8 cellular contexts compared by ENCODE assay signal in genomic region chr2:210476194-210477128, GRCh38. TPM values are rescaled to one million over a fixed set of nuclear protein-coding genes. Genes with fewer than 3 reads are reported as not detected.
DNase-seq lines count a peak whose midpoint lies in the region; ATAC-seq, FAIRE-seq and TF ChIP-seq lines count a peak whose summit lies in the region.

LANCL1 (minus strand) TSS chr2:210476759; CDS start chr2:210476396, 363 bp downstream.

- DNase-seq in C1 segment of cervical spinal cord (lab: John Stamatoyannopoulos, UW): peak; percentile 37 to 95 (median 88)
- peak; percentile 92 for DNase-seq in NCI-H748 treated with DMSO at 0.1 percent for 48 hours (lab: John Stamatoyannopoulos, UW)
- peak; percentile 83 to 89 for DNase-seq in activated CD4-positive, alpha-beta T cell treated with anti-CD3 and anti-CD28 coated beads, Interleukin-2, amount 50 U/mL, for 48 hours
- DNase-seq in dermis microvascular lymphatic vessel endothelial cell (ENCODE audit: low read depth in 2 of 2): peak; percentile 54 to 86
- peak; percentile 91 for DNase-seq in HepG2 (ENCODE audit: low spot score)
- peak; percentile 80 for DNase-seq in stimulated activated CD4-positive, alpha-beta T cell treated with anti-CD3 and anti-CD28 coated beads, Interleukin-4, amount 100 ng/mL, for 1 hour

- H3K4me3 ChIP-seq in HepG2 (replicated peaks in 1 of 3; ENCODE audit: insufficient read depth in 1 of 3, low read depth in 2 of 3, low read length in 3 of 3): peak within 1 kb of the TSS; percentile 67 to 87 (median 82)

- peak within 1 kb of the TSS; percentile 77 for H3K27ac ChIP-seq in HepG2 (ENCODE audit: extremely low read length, insufficient read depth, low read length)

- H3K27me3 ChIP-seq in HepG2 (ENCODE audit: control insufficient read depth in 1 of 2, insufficient read depth in 2 of 2, low read length in 2 of 2): no peaks in the 10 kb centered on the region; a peak in 1 of 5 replicates

- peak within 1 kb of the TSS; percentile 92 for H2AFZ ChIP-seq in HepG2 (ENCODE audit: low read length)

- H4K20me1 ChIP-seq in HepG2 (ENCODE audit: insufficient read depth, low read length): no peaks in the 10 kb centered on the region

- 1% methylated on average over 33 of the region's 49 CpGs for WGBS in HepG2 (ENCODE audit: low lambda C conversion rate)

- in situ Hi-C loops in HepG2 (cut with HindIII; ENCODE audit: extremely low pct_ligation_motif_present, low pct_unique_long_range_greater_than_20kb): no loop called here

- peak in 1 of 2 experiments; percentile 32; a peak in 1 of 4 replicates for TF ChIP-seq EP300 in HepG2 (IDR thresholded peaks at IDR 0.05; ENCODE audit: low read depth in 2 of 2, low read length in 2 of 2)
- no peak for TF ChIP-seq EP300 in HepG2 (CRISPR knock-in tag; IDR thresholded peaks at IDR 0.05; ENCODE audit: borderline replicate concordance)

- intact Hi-C loops in HepG2 (cut with micrococcal nuclease; ENCODE audit: unreplicated experiment): loop anchor here (5.0 kb wide), 1 partner anchor 66 kb away; no protein-coding TSS in a partner anchor

- H3K36me3 ChIP-seq in HepG2 (replicated peaks in 1 of 2; ENCODE audit: control insufficient read depth in 1 of 2, insufficient read depth in 2 of 2, low read length in 2 of 2): peaks cover 2 to 11% of the 10 kb centered on the region in 2 experiments; a peak in 3 of 5 replicates

- CTCF ChIA-PET in HepG2 (lab: Yijun Ruan, JAX; ENCODE audit: low intra/inter-chr PET ratio, low total read pairs): no interaction called here

- peaks cover 18% of the 10 kb centered on the region for H3K4me1 ChIP-seq in HepG2 (ENCODE audit: insufficient read depth, low read length)

- peak; percentile 94 to 98 for TF ChIP-seq POLR2A in HepG2 (IDR thresholded peaks at IDR 0.05; ENCODE audit: insufficient read depth in 1 of 2, low read depth in 2 of 2, low read length in 2 of 2)

- peak; percentile 67 for FAIRE-seq in HepG2 (lab: Jason Lieb, UNC)

- POLR2A ChIA-PET in HepG2 (lab: Yijun Ruan, JAX): interaction anchor here (1.1 kb wide), 1 partner anchor 11 kb away, joined by 3 read pairs; no protein-coding TSS in a partner anchor

- peak within 1 kb of the TSS; percentile 89 for H3K4me2 ChIP-seq in HepG2 (ENCODE audit: low read depth, low read length)

- peak; percentile 51 for TF ChIP-seq CTCF in HepG2 (CRISPR knock-in tag; IDR thresholded peaks at IDR 0.05)

- peaks cover 17% of the 10 kb centered on the region for H3K79me2 ChIP-seq in HepG2 (ENCODE audit: insufficient read depth, low read length)

- BruUV-seq in HepG2 (replicated peaks; lab: Mats Ljungman, UMichigan): TSS peak; percentile 76

- H3K9ac ChIP-seq in HepG2 (ENCODE audit: insufficient read depth, low read depth, low read length): peak within 1 kb of the TSS; percentile 84

- H3K9me3 ChIP-seq in HepG2 (ENCODE audit: low read length): no peaks in the 10 kb centered on the region

- peak; percentile 41; the same call in 1 of the 2 replicates for TF ChIP-seq RAD21 in HepG2 (CRISPR knock-in tag; IDR thresholded peaks at IDR 0.05)

- ATAC-seq in GM19351 (IDR thresholded peaks at IDR 0.05; ENCODE audit: unreplicated experiment) (peak; percentile 99), HG03521 (IDR thresholded peaks at IDR 0.05; ENCODE audit: unreplicated experiment) (peak; percentile 100), HepG2 (peak; percentile 100)

TF ChIP-seq in HepG2, 621 proteins besides CTCF, POLR2A, EP300 and RAD21 (continues in another document):
- TF ChIP-seq MAX (IDR thresholded peaks at IDR 0.05) (peak; percentile 90), MTA3 (CRISPR knock-in tag; IDR thresholded peaks at IDR 0.05) (no peak), ZNF501 (CRISPR knock-in tag; IDR thresholded peaks at IDR 0.05) (peak; percentile 97), ZFP1 (CRISPR knock-in tag; IDR thresholded peaks at IDR 0.05) (0 out of 2 replicates have a peak, but pooled peaks have one; percentile 28), SAP130 (CRISPR knock-in tag; IDR thresholded peaks at IDR 0.05; ENCODE audit: low read depth) (peak; percentile 91), ZNF614 (CRISPR knock-in tag; IDR thresholded peaks at IDR 0.05; ENCODE audit: borderline replicate concordance) (peak; percentile 38; the same call in 1 of the 2 replicates), UBTF (CRISPR knock-in tag; IDR thresholded peaks at IDR 0.05) (peak; percentile 76; the same call in 1 of the 2 replicates), ATAD3A (CRISPR knock-in tag; IDR thresholded peaks at IDR 0.05) (0 out of 2 replicates have a peak, but pooled peaks have one; percentile 67), KMT2B (CRISPR knock-in tag; IDR thresholded peaks at IDR 0.05) (peak; percentile 95), ELF3 (CRISPR knock-in tag; IDR thresholded peaks at IDR 0.05) (peak; percentile 63; the same call in 1 of the 2 replicates), ZKSCAN5 (CRISPR knock-in tag; IDR thresholded peaks at IDR 0.05) (peak; percentile 37; the same call in 1 of the 2 replicates), CSRNP1 (CRISPR knock-in tag; IDR thresholded peaks at IDR 0.05) (peak; percentile 68; the same call in 1 of the 2 replicates), AKAP8 (CRISPR knock-in tag; IDR thresholded peaks at IDR 0.05) (0 out of 2 replicates have a peak, but pooled peaks have one; percentile 45), U2AF1 (optimal IDR thresholded peaks at IDR 0.05; ENCODE audit: low read depth, low read length) (peak; percentile 41), NONO (IDR thresholded peaks at IDR 0.05) (no peak), NONO (CRISPR knock-in tag; conservative IDR thresholded peaks at IDR 0.05) (peak; percentile 84), SP5 (CRISPR knock-in tag; IDR thresholded peaks at IDR 0.05; ENCODE audit: borderline replicate concordance, low read depth) (peak; percentile 54), ZNF430 (CRISPR knock-in tag; IDR thresholded peaks at IDR 0.05) (peak; percentile 88; the same call in 1 of the 2 replicates), ZNF136 (CRISPR knock-in tag; IDR thresholded peaks at IDR 0.05; ENCODE audit: low read depth) (0 out of 2 replicates have a peak, but pooled peaks have one; percentile 86)

RNA-seq across cellular contexts. Expression of gene LANCL1, which starts in this region (rescaled TPM):
- total RNA-seq in dermis microvascular lymphatic vessel endothelial cell (22.1 and 22.5 TPM in 2 replicates), HepG2 (2016; rRNA removed; fragmentation: Illumina TruSeq; extraction: Trizol) (67.7 and 111 TPM in 2 replicates)
- 4.6 and 5.6 TPM in 2 replicates for total RNA-seq in HepG2 (2016; cell fraction: cytosol; rRNA removed; fragmentation: Illumina TruSeq; extraction: Trizol; ENCODE audit: low read depth)
- total RNA-seq in HepG2 (2016; cell fraction: insoluble cytoplasmic fraction; rRNA removed; fragmentation: Illumina TruSeq; extraction: Trizol): 67.1 and 103 TPM in 2 replicates
- 19.3 and 21.2 TPM in 2 replicates for total RNA-seq in HepG2 (2016; cell fraction: membrane; rRNA removed; fragmentation: Illumina TruSeq; extraction: Trizol)
- total RNA-seq in HepG2 (2016; cell fraction: nucleus; rRNA removed; fragmentation: Illumina TruSeq; extraction: Trizol): 56.5 and 56.7 TPM in 2 replicates
- 45.4 and 53.5 TPM in 2 replicates for polyA plus RNA-seq in HepG2 (2011; rRNA removed)
- polyA plus RNA-seq in HepG2 (2011; cell fraction: cytosol; rRNA removed): 34.1 and 42.0 TPM in 2 replicates
- 34.7 and 38.4 TPM in 2 replicates for polyA plus RNA-seq in HepG2 (2011; cell fraction: nucleus; rRNA removed)
- 33.4 and 41.5 TPM in 2 replicates for polyA plus RNA-seq in HepG2 (2012)
- 3.3 and 3.5 TPM in 2 replicates for polyA plus RNA-seq in HepG2 (2016; cell fraction: cytosol; fragmentation: Illumina TruSeq; extraction: Trizol; ENCODE audit: low read depth)
- polyA plus RNA-seq in HepG2 (2016; cell fraction: insoluble cytoplasmic fraction; fragmentation: Illumina TruSeq; extraction: Trizol; ENCODE audit: low read depth): 83.5 and 85.9 TPM in 2 replicates
- polyA plus RNA-seq in HepG2 (2016; cell fraction: membrane; fragmentation: Illumina TruSeq; extraction: Trizol; ENCODE audit: low read depth): 8.6 and 10.0 TPM in 2 replicates
- polyA plus RNA-seq in HepG2 (2016; cell fraction: nucleus; fragmentation: Illumina TruSeq; extraction: Trizol; ENCODE audit: insufficient read depth, low read depth): 62.4 and 65.7 TPM in 2 replicates
- polyA minus RNA-seq in HepG2 (2011; rRNA and poly(A)+ RNA removed; ENCODE audit: low replicate concordance): 86.1 and 162 TPM in 2 replicates
- polyA minus RNA-seq in HepG2 (2011; cell fraction: cytosol; rRNA and poly(A)+ RNA removed): 56.5 and 59.2 TPM in 2 replicates
- 38.0 and 44.5 TPM in 2 replicates for polyA minus RNA-seq in HepG2 (2011; cell fraction: nucleus; rRNA and poly(A)+ RNA removed)

Comparison
In these comparisons a context has a peak if more than half of its experiments do, and no peak if none do; other contexts are left out.
1. Peak in every context shown above with its lines: DNase-seq, ATAC-seq, H3K4me3 ChIP-seq and H3K27ac ChIP-seq.